In genomic region chr1:93829061-93829460, GRCh38 we compare ENCODE assay signal across 1 cellular context.
A peak's percentile ranks its signal among the peaks of the same experiment; 100 is the strongest.
TF ChIP-seq lines count a peak whose summit lies in the region.

No MANE protein-coding gene starts in this region.

TF ChIP-seq in WTC11, 78 proteins besides CTCF, POLR2A, EP300 and RAD21 (continued from another document):
- TF ChIP-seq ARID4B (CRISPR knock-in tag; IDR thresholded peaks at IDR 0.05; ENCODE audit: borderline replicate concordance) (no peak), TEAD4 (CRISPR knock-in tag; IDR thresholded peaks at IDR 0.05) (no peak), MLX (CRISPR knock-in tag; IDR thresholded peaks at IDR 0.05) (no peak), USF2 (CRISPR knock-in tag; IDR thresholded peaks at IDR 0.05) (peak; percentile 73), ZNF425 (CRISPR knock-in tag; conservative IDR thresholded peaks at IDR 0.05) (no peak), KAT7 (CRISPR knock-in tag; IDR thresholded peaks at IDR 0.05; ENCODE audit: borderline replicate concordance) (no peak), TEAD1 (CRISPR knock-in tag; IDR thresholded peaks at IDR 0.05) (0 out of 2 replicates have a peak, but pooled peaks have one; percentile 52), ZNF219 (CRISPR knock-in tag; IDR thresholded peaks at IDR 0.05; ENCODE audit: borderline replicate concordance) (no peak), ESRRA (CRISPR knock-in tag; IDR thresholded peaks at IDR 0.05; ENCODE audit: borderline replicate concordance) (no peak), USF1 (CRISPR knock-in tag; IDR thresholded peaks at IDR 0.05) (0 out of 2 replicates have a peak, but pooled peaks have one; percentile 55), ATF2 (CRISPR knock-in tag; IDR thresholded peaks at IDR 0.05; ENCODE audit: borderline replicate concordance, low read depth) (no peak), NR1H2 (CRISPR knock-in tag; IDR thresholded peaks at IDR 0.05) (no peak), SP1 (CRISPR knock-in tag; conservative IDR thresholded peaks at IDR 0.05) (no peak), MAX (CRISPR knock-in tag; IDR thresholded peaks at IDR 0.05) (0 out of 2 replicates have a peak, but pooled peaks have one; percentile 24), ZMAT4 (CRISPR knock-in tag; IDR thresholded peaks at IDR 0.05) (no peak), ATF6 (CRISPR knock-in tag; IDR thresholded peaks at IDR 0.05) (no peak), IRF2 (CRISPR knock-in tag; IDR thresholded peaks at IDR 0.05; ENCODE audit: borderline replicate concordance, low read depth) (no peak), ZNF423 (CRISPR knock-in tag; IDR thresholded peaks at IDR 0.05) (0 out of 2 replicates have a peak, but pooled peaks have one; percentile 11), STAT6 (CRISPR knock-in tag; conservative IDR thresholded peaks at IDR 0.05; ENCODE audit: low read depth) (no peak), SMAD3 (CRISPR knock-in tag; IDR thresholded peaks at IDR 0.05; ENCODE audit: borderline replicate concordance) (no peak)
